17 cellular contexts compared by ENCODE assay signal in the genomic region with DNA sequence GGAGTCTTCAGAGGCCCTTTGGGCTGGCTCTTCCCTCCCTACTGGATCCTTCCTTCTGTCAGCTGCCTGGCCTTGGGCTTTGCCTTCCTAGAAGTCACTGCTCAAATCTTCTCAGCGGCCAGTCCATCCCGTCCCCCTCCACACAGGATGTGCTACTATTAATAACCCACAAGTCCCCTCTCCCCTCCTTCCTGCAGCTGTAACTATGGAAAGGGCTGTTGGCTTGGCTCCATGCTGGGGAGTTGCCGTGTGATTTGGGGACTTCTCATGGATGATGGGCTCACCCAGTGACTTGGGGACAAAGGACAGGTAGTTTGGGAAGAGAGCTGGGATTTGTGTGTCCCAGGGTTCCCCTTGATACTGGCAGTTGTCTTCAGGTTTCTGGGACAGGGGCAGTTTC. TPM values are rescaled to one million over a fixed set of nuclear protein-coding genes. Genes with fewer than 3 reads are reported as not detected.
DNase-seq lines count a peak whose midpoint lies in the region; ATAC-seq and TF ChIP-seq lines count a peak whose summit lies in the region.
"Had no signal": no experiment of that assay in that cellular context is flagged by ENCODE, and none has a peak within 500 bp of the region (broad histone marks: within the 10 kb centered on the region; RNA-seq: fewer than 3 reads in every experiment).

No MANE protein-coding gene starts in this region.

- H3K9me3 ChIP-seq in right atrium auricular region (no peaks in the 10 kb centered on the region), osteoblast (ENCODE audit: low read depth, low read length) (no peaks in the 10 kb centered on the region), transverse colon (no peaks in the 10 kb centered on the region)

- peaks cover 0 to 44% of the 10 kb centered on the region in 2 donors for H3K4me1 ChIP-seq in right atrium auricular region
- peaks cover 4% of the 10 kb centered on the region for H3K4me1 ChIP-seq in osteoblast (ENCODE audit: insufficient read depth, low read length)
- H3K4me1 ChIP-seq in transverse colon, result peaks cover 16 to 26% (median 22%) of the 10 kb centered on the region in 4 donors

- H3K4me2 ChIP-seq in osteoblast (ENCODE audit: insufficient read depth, low read length), result no peak overlapping the region

- no peaks in the 10 kb centered on the region for H3K4me1 Mint-ChIP-seq in activated CD4-positive, alpha-beta memory T cell treated with anti-CD3 and anti-CD28 coated beads for 36 hours (ENCODE audit: low read depth)

- H3K36me3 Mint-ChIP-seq in activated CD4-positive, alpha-beta memory T cell treated with anti-CD3 and anti-CD28 coated beads for 36 hours, result peaks cover 7% of the 10 kb centered on the region

- peaks cover 22% of the 10 kb centered on the region for H4K20me1 ChIP-seq in osteoblast (ENCODE audit: insufficient read depth, low read length)

- no peak overlapping the region for H3K4me3 Mint-ChIP-seq in activated CD4-positive, alpha-beta memory T cell treated with anti-CD3 and anti-CD28 coated beads for 36 hours
- H3K4me3 Mint-ChIP-seq: CD4-positive, alpha-beta memory T cell; dendritic cell treated with granulocyte-macrophage colony-stimulating factor and Interleukin-4, amounts not matched to agents 40 ng/mL and 50 ng/mL, for 4 days had no signal

- CTCF ChIA-PET in activated CD4-positive, alpha-beta memory T cell treated with anti-CD3 and anti-CD28 coated beads for 36 hours (lab: Charles Lee), result interaction anchor here (1.1 kb wide), 1 partner anchor 278 kb away, joined by 3 read pairs; no protein-coding TSS in a partner anchor

- no peak for ATAC-seq in HG03442 (IDR thresholded peaks at IDR 0.05; ENCODE audit: unreplicated experiment)
- no peak for ATAC-seq in HG03135 (IDR thresholded peaks at IDR 0.05; ENCODE audit: unreplicated experiment)
- ATAC-seq: stimulated activated naive CD8-positive, alpha-beta T cell treated with anti-CD3 and anti-CD28 coated beads, Interleukin-15, Interleukin-2, amounts not matched to agents 100 U/mL and 50 U/mL, for 24 hours had no signal

- WGBS in transverse colon (ENCODE audit: low coverage in 1 of 2), 2 donors, result 40 to 54% methylated on average over 1 to 3 of the region's 3 CpGs

- H3K27me3 Mint-ChIP-seq in activated CD4-positive, alpha-beta memory T cell treated with anti-CD3 and anti-CD28 coated beads for 36 hours, result no peaks in the 10 kb centered on the region
- H3K27me3 Mint-ChIP-seq: CD4-positive, alpha-beta memory T cell; dendritic cell treated with granulocyte-macrophage colony-stimulating factor and Interleukin-4, amounts not matched to agents 40 ng/mL and 50 ng/mL, for 4 days had no signal

- DNase-seq in right atrium auricular region (ENCODE audit: low spot score) (no peak), osteoblast (ENCODE audit: insufficient read length, low spot score, missing footprints) (peak; percentile 53), transverse colon (no peak), NCI-H1694 treated with DMSO at 0.1 percent for 48 hours (lab: John Stamatoyannopoulos, UW) (no peak)
- no peak for DNase-seq in activated CD4-positive, alpha-beta memory T cell treated with anti-CD3 and anti-CD28 coated beads for 36 hours
- DNase-seq: activated CD8-positive, alpha-beta memory T cell treated with anti-CD3 and anti-CD28 coated beads for 24 hours; activated naive CD4-positive, alpha-beta T cell; CD4-positive, alpha-beta memory T cell; GF-D8; NCI-H1417 treated with DMSO at 0.1 percent for 48 hours; NCI-H526; stimulated activated CD4-positive, alpha-beta T cell treated with anti-CD3 and anti-CD28 coated beads, Interleukin-4, amount 100 ng/mL, for 4 hours; stimulated activated naive CD8-positive, alpha-beta T cell treated with anti-CD3 and anti-CD28 coated beads, Interleukin-15, Interleukin-2, amounts not matched to agents 100 U/mL and 50 U/mL, for 24 hours had no signal

- no peaks in the 10 kb centered on the region for H3K9me3 Mint-ChIP-seq in activated CD4-positive, alpha-beta memory T cell treated with anti-CD3 and anti-CD28 coated beads for 36 hours
- H3K9me3 Mint-ChIP-seq: CD4-positive, alpha-beta memory T cell; dendritic cell treated with granulocyte-macrophage colony-stimulating factor and Interleukin-4, amounts not matched to agents 40 ng/mL and 50 ng/mL, for 4 days had no signal

- H3K27ac ChIP-seq in cingulate gyrus (ENCODE audit: low read depth, low read length) (peak overlapping the region; percentile 90), right atrium auricular region (peak overlapping the region; percentile 66 to 78), osteoblast (ENCODE audit: low read depth, low read length) (no peak overlapping the region), transverse colon (peak overlapping the region; percentile 53 to 76 (median 60))

- no peaks in the 10 kb centered on the region for H3K27me3 ChIP-seq in right atrium auricular region
- H3K27me3 ChIP-seq in osteoblast (ENCODE audit: insufficient read depth, low read length), result no peaks in the 10 kb centered on the region
- no peaks in the 10 kb centered on the region for H3K27me3 ChIP-seq in transverse colon

- H3K79me2 ChIP-seq in osteoblast (ENCODE audit: insufficient read depth, low read length), result peaks cover 5% of the 10 kb centered on the region

- no peak overlapping the region for H2AFZ ChIP-seq in osteoblast (ENCODE audit: low read length)

- POLR2A ChIA-PET in activated CD4-positive, alpha-beta memory T cell treated with anti-CD3 and anti-CD28 coated beads for 36 hours (lab: Charles Lee), result no interaction called here

- in situ Hi-C loops in transverse colon (cut with MboI; ENCODE audit: low pct_ligation_motif_present in 1 of 4, low pct_unique_long_range_greater_than_20kb in 1 of 4, low sequenced_read_pairs in 3 of 4), result no loop called here

- intact Hi-C loops in transverse colon (cut with DNase I; ENCODE audit: low total_unique reads), result no loop called here
- intact Hi-C loops in activated CD4-positive, alpha-beta memory T cell treated with anti-CD3 and anti-CD28 coated beads for 36 hours (cut with micrococcal nuclease), result no loop called here

- TF ChIP-seq EP300 in transverse colon (IDR thresholded peaks at IDR 0.05; ENCODE audit: low read depth), result no peak

- no peak overlapping the region for H3K27ac Mint-ChIP-seq in activated CD4-positive, alpha-beta memory T cell treated with anti-CD3 and anti-CD28 coated beads for 36 hours

- no peak for TF ChIP-seq POLR2A in transverse colon (IDR thresholded peaks at IDR 0.05)

- TF ChIP-seq CTCF in right atrium auricular region (IDR thresholded peaks at IDR 0.05), result no peak
- TF ChIP-seq CTCF in osteoblast (IDR thresholded peaks at IDR 0.05; ENCODE audit: extremely low read depth, low read depth, low read length), result no peak
- no peak for TF ChIP-seq CTCF in transverse colon (IDR thresholded peaks at IDR 0.05)

- peaks cover 9% of the 10 kb centered on the region for H3K36me3 ChIP-seq in right atrium auricular region
- peaks cover 10% of the 10 kb centered on the region for H3K36me3 ChIP-seq in osteoblast (ENCODE audit: insufficient read depth, low read length)
- H3K36me3 ChIP-seq in transverse colon, result peaks cover 0 to 5% (median 0%) of the 10 kb centered on the region in 4 donors

- H3K4me3 ChIP-seq in right atrium auricular region (no peak overlapping the region), osteoblast (ENCODE audit: insufficient read depth, low read length) (no peak overlapping the region), transverse colon (no peak overlapping the region)

RNA-seq across cellular contexts. Expression of gene TMEM94, which starts 19.4 kb away (rescaled TPM):
- total RNA-seq in right atrium auricular region (10 to 100 TPM; 56.3 to 61.6 TPM), osteoblast (33.3 and 38.0 TPM in 2 replicates), transverse colon (100 to 1,000 TPM; 128 to 708 (median 280) TPM)
- total RNA-seq in activated CD4-positive, alpha-beta memory T cell treated with anti-CD3 and anti-CD28 coated beads for 36 hours, result 10 to 100 TPM; 51.4 to 53.0 TPM

RNA-seq across cellular contexts. Expression of gene CASKIN2, which starts 39.5 kb away (rescaled TPM):
- total RNA-seq in right atrium auricular region (10 to 100 TPM; 18.3 to 28.7 TPM), osteoblast (8.7 and 10.3 TPM in 2 replicates), transverse colon (100 to 1,000 TPM in 1 of 4 donors, 10 to 100 TPM in 3; 16.5 to 128 (median 24.8) TPM)
- total RNA-seq in activated CD4-positive, alpha-beta memory T cell treated with anti-CD3 and anti-CD28 coated beads for 36 hours, result 1 to 10 TPM; 4.7 to 5.3 TPM

RNA-seq across cellular contexts. Expression of gene TSEN54, which starts 40.5 kb away (rescaled TPM):
- total RNA-seq in right atrium auricular region, result 10 to 100 TPM in 1 of 2 donors, 1 to 10 TPM in 1; 9.6 to 13.8 TPM
- total RNA-seq in osteoblast, result 9.7 and 10.9 TPM in 2 replicates
- 100 to 1,000 TPM in 1 of 4 donors, 10 to 100 TPM in 3; 36.6 to 105 (median 61.2) TPM for total RNA-seq in transverse colon
- total RNA-seq in activated CD4-positive, alpha-beta memory T cell treated with anti-CD3 and anti-CD28 coated beads for 36 hours, result 10 to 100 TPM; 34.9 to 39.7 TPM

RNA-seq across cellular contexts. Expression of gene LLGL2, which starts 49.6 kb away (rescaled TPM):
- 1 to 10 TPM; 4.1 to 8.5 TPM for total RNA-seq in right atrium auricular region
- 0.36 and 0.59 TPM in 2 replicates for total RNA-seq in osteoblast
- total RNA-seq in transverse colon, result 1,000 to 10,000 TPM in 1 of 4 donors, 100 to 1,000 TPM in 3; 326 to 1,573 (median 641) TPM
- 10 to 100 TPM; 15.6 to 17.1 TPM for total RNA-seq in activated CD4-positive, alpha-beta memory T cell treated with anti-CD3 and anti-CD28 coated beads for 36 hours
